ENCODE assay signal across 11 cellular contexts in the genomic region with DNA sequence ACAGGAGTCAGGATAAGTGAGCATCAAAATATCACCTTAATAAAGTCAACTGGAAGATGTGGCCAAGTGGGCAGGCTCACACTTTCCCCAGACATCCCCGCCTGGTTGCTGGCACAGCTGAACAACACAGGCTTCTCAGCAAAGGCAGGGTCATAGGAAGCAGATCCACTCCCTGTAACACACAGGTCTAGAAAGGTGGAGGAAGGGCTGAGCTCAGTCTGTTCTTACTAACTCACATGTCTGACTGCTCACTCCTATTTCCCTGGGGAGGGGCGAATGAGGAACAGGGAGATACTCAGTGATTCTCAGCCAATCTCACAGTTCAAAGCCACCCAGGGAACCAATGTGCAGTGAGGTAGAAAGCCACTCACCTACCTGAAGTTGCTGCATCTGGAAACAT. TPM values are rescaled to one million over a fixed set of nuclear protein-coding genes. Genes with fewer than 3 reads are reported as not detected.
DNase-seq lines count a peak whose midpoint lies in the region; ATAC-seq and TF ChIP-seq lines count a peak whose summit lies in the region.
"Had no signal": no experiment of that assay in that cellular context is flagged by ENCODE, and none has a peak within 500 bp of the region (broad histone marks: within the 10 kb centered on the region; RNA-seq: fewer than 3 reads in every experiment).

No MANE protein-coding gene starts in this region.

- peaks cover 2% of the 10 kb centered on the region; the same call in 1 of the 2 replicates for H3F3A ChIP-seq in DOHH2 (ENCODE audit: control insufficient read depth, insufficient read depth)

- CTCF ChIA-PET in OCI-LY7 (lab: Charles Lee; ENCODE audit: unreplicated experiment): no interaction called here

- H3K9me2 ChIP-seq in DOHH2 (replicated peaks; ENCODE audit: control insufficient read depth, low read length) (no peaks in the 10 kb centered on the region), OCI-LY7 (ENCODE audit: insufficient read depth, low read length) (no peaks in the 10 kb centered on the region)

- DNase-seq in OCI-LY7 (ENCODE audit: low spot score) (peak; percentile 64), right lobe of liver (peak in 1 of 3 donors; percentile 72), nucleus accumbens (lab: John Stamatoyannopoulos, UW) (no peak), amygdala (lab: John Stamatoyannopoulos, UW) (no peak), tibial nerve (ENCODE audit: low spot score in 2 of 2) (no peak)
- DNase-seq: activated CD8-positive, alpha-beta memory T cell treated with anti-CD3 and anti-CD28 coated beads, Interleukin-2, amount 50 U/mL, for 4 hours; Kasumi-1; Right ventricle myocardium superior had no signal

- no peak for TF ChIP-seq CTCF in DOHH2 (IDR thresholded peaks at IDR 0.05; ENCODE audit: low read depth, low read length, poor library complexity, severe bottlenecking)
- no peak for TF ChIP-seq CTCF in OCI-LY7 (conservative IDR thresholded peaks at IDR 0.05; ENCODE audit: low read length)
- TF ChIP-seq CTCF in right lobe of liver (IDR thresholded peaks at IDR 0.05): no peak
- TF ChIP-seq CTCF in tibial nerve (IDR thresholded peaks at IDR 0.05): no peak

- H3K79me2 ChIP-seq in DOHH2 (ENCODE audit: control insufficient read depth, low read length) (no peaks in the 10 kb centered on the region), OCI-LY7 (ENCODE audit: insufficient read depth, low read depth, low read length) (no peaks in the 10 kb centered on the region)

- peak; percentile 72 for ATAC-seq in GM21576 (IDR thresholded peaks at IDR 0.05; ENCODE audit: unreplicated experiment)
- ATAC-seq in right lobe of liver: peak; percentile 73 to 83 (median 77)
- no peak for ATAC-seq in HG03520 (IDR thresholded peaks at IDR 0.05; ENCODE audit: unreplicated experiment)

- H4K20me1 ChIP-seq in DOHH2 (ENCODE audit: control insufficient read depth, insufficient read depth, low read depth, low read length) (no peaks in the 10 kb centered on the region), OCI-LY7 (ENCODE audit: insufficient read depth, low read length) (no peaks in the 10 kb centered on the region)

- H3K4me3 ChIP-seq in DOHH2 (ENCODE audit: low read length): peak overlapping the region; percentile 26; the same call in 1 of the 2 replicates
- H3K4me3 ChIP-seq in OCI-LY7 (ENCODE audit: low read depth, low read length, poor library complexity, severe bottlenecking): no peak overlapping the region
- H3K4me3 ChIP-seq in right lobe of liver: no peak overlapping the region
- H3K4me3 ChIP-seq in tibial nerve: no peak overlapping the region

- H3K36me3 ChIP-seq in DOHH2 (ENCODE audit: control insufficient read depth, low read length) (no peaks in the 10 kb centered on the region), OCI-LY7 (ENCODE audit: insufficient read depth, low read length) (no peaks in the 10 kb centered on the region), right lobe of liver (no peaks in the 10 kb centered on the region), tibial nerve (no peaks in the 10 kb centered on the region)

- POLR2A ChIA-PET in OCI-LY7 (lab: Charles Lee): interaction anchor here (0.5 to 1.5 kb wide), 5 partner anchors 10 to 171 kb away, joined by 3 to 5 read pairs (median 3); no protein-coding TSS in a partner anchor

- H3K27me3 ChIP-seq in DOHH2 (ENCODE audit: control insufficient read depth, low read length) (no peaks in the 10 kb centered on the region), right lobe of liver (no peaks in the 10 kb centered on the region), tibial nerve (no peaks in the 10 kb centered on the region)

- TF ChIP-seq POLR2A in right lobe of liver (IDR thresholded peaks at IDR 0.05) (no peak), tibial nerve (IDR thresholded peaks at IDR 0.05) (no peak)

- H3K9me3 ChIP-seq in DOHH2 (ENCODE audit: control insufficient read depth, insufficient read depth, low read length) (no peaks in the 10 kb centered on the region), OCI-LY7 (ENCODE audit: low read length) (no peaks in the 10 kb centered on the region), right lobe of liver (no peaks in the 10 kb centered on the region), tibial nerve (no peaks in the 10 kb centered on the region)

- BruUV-seq in OCI-LY7 (replicated peaks; lab: Mats Ljungman, UMichigan): no TSS peak

- H3K4me1 ChIP-seq in DOHH2 (ENCODE audit: control insufficient read depth, low read length) (peaks cover 28% of the 10 kb centered on the region), OCI-LY7 (ENCODE audit: insufficient read depth, low read length, poor library complexity, severe bottlenecking) (peaks cover 17% of the 10 kb centered on the region), right lobe of liver (peaks cover 0 to 31% (median 13%) of the 10 kb centered on the region in 4 donors), tibial nerve (no peaks in the 10 kb centered on the region)

- 14% methylated on average over 2 of the region's 2 CpGs for WGBS in right lobe of liver (ENCODE audit: insufficient coverage, low coverage, low lambda C conversion rate, missing lambda C conversion rate)
- 47 to 54% methylated on average over 2 of the region's 2 CpGs for WGBS in tibial nerve, 2 donors

- H3K4me2 ChIP-seq in DOHH2 (ENCODE audit: low read length): peak overlapping the region; percentile 50
- peak overlapping the region; percentile 30 for H3K4me2 ChIP-seq in OCI-LY7 (ENCODE audit: low read length)

- peak overlapping the region; percentile 62 for H2AFZ ChIP-seq in OCI-LY7 (ENCODE audit: low read length)

- intact Hi-C loops in OCI-LY7 (cut with micrococcal nuclease; ENCODE audit: unreplicated experiment): no loop called here
- intact Hi-C loops in right lobe of liver (cut with DNase I): no loop called here

- H3K27ac ChIP-seq in DOHH2 (ENCODE audit: low read depth, low read length) (peak overlapping the region; percentile 27), OCI-LY7 (ENCODE audit: low read depth, low read length, poor library complexity, severe bottlenecking) (no peak overlapping the region), right lobe of liver (peak overlapping the region; percentile 30 to 75 (median 45)), tibial nerve (no peak overlapping the region)

- TF ChIP-seq EP300 in tibial nerve (IDR thresholded peaks at IDR 0.05): no peak

RNA-seq across cellular contexts. Expression of gene AMN1, which starts 45.0 kb away (rescaled TPM):
- total RNA-seq in OCI-LY7 (2014; rRNA removed; shearing (Covaris generic)): 14.1 and 20.1 TPM in 2 replicates
- total RNA-seq in OCI-LY7 (2022) (12.6 and 15.2 TPM in 2 replicates), right lobe of liver (1 to 10 TPM; 1.2 to 7.3 (median 2.8) TPM), tibial nerve (10 to 100 TPM in 2 of 4 donors, 1 to 10 TPM in 2; 6.5 to 10.5 (median 9.4) TPM)

Comparison
In these comparisons a context has a peak if more than half of its experiments do, and no peak if none do; other contexts are left out.
1. H3K27ac ChIP-seq: peak in DOHH2 (single experiment) and right lobe of liver (3 of 3); none in OCI-LY7 (single experiment) and tibial nerve (0 of 4).